Comparison of ENCODE assay signal across 14 cellular contexts in the genomic region with DNA sequence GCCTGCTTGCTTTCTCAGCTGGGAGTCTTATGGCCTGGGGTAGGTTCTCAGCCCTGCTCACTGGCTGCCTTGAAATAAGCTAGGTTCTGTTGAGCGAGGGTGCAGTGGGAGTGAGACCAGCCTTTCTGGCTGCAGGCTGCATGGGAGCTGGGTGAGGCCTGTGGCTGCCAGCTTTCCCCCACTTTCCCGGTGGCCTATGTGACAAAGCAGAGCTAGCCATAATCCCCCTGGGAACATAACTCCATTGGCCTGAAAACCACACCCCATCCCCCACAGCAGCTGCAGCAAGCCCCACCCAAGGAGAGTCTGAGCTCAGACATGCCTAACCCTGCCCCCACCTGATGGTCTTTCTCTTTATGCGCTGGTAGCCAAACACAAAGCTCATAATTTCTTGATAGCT.
"Had no signal": no experiment of that assay in that cellular context is flagged by ENCODE, and none has a peak within 500 bp of the region (broad histone marks: within the 10 kb centered on the region; RNA-seq: fewer than 3 reads in every experiment).

No MANE protein-coding gene starts in this region.

- H3K36me3 ChIP-seq: left lung, thyroid gland had no signal

- ATAC-seq: effector memory CD8-positive, alpha-beta T cell; left lung had no signal

- H3K4me3 ChIP-seq: left lung, thyroid gland had no signal

- H3K27me3 ChIP-seq: left lung, thyroid gland had no signal

- H3K27ac Mint-ChIP-seq: activated naive CD8-positive, alpha-beta T cell; dendritic cell treated with granulocyte-macrophage colony-stimulating factor and Interleukin-4, amounts not matched to agents 40 ng/mL and 50 ng/mL, for 4 days; effector memory CD8-positive, alpha-beta T cell; progenitor cell of endocrine pancreas; T-helper 1 cell treated with Interleukin-12 subunit alpha and Interleukin-12 subunit beta and Interleukin-4 antibody, amounts not matched to agents 30 μg/mL and 1 μg/mL, for 36 hours had no signal

- H3K9me3 Mint-ChIP-seq: dendritic cell treated with granulocyte-macrophage colony-stimulating factor and Interleukin-4, amounts not matched to agents 40 ng/mL and 50 ng/mL, for 4 days had no signal

- DNase-seq: activated CD4-positive, alpha-beta T cell treated with anti-CD3 and anti-CD28 coated beads for 1 hour; activated gamma-delta T cell treated with Interleukin-2 at 50 U/mL for 16 hours; effector memory CD8-positive, alpha-beta T cell; foreskin fibroblast; hippocampal formation; left lung; midbrain; stimulated activated CD4-positive, alpha-beta T cell treated with anti-CD3 and anti-CD28 coated beads, Interleukin-2, amount 100 ng/mL, for 24 hours; stimulated activated naive CD4-positive, alpha-beta T cell treated with Interleukin-2 at 50 U/mL for 16 hours; thyroid gland had no signal

- H3K4me1 ChIP-seq: left lung, thyroid gland had no signal

- H3K9me3 ChIP-seq: left lung, thyroid gland had no signal

- H3K27ac ChIP-seq: left lung, thyroid gland had no signal

- H3K27me3 Mint-ChIP-seq: activated naive CD8-positive, alpha-beta T cell; dendritic cell treated with granulocyte-macrophage colony-stimulating factor and Interleukin-4, amounts not matched to agents 40 ng/mL and 50 ng/mL, for 4 days; effector memory CD8-positive, alpha-beta T cell; progenitor cell of endocrine pancreas had no signal

- H3K4me3 Mint-ChIP-seq: activated naive CD8-positive, alpha-beta T cell; dendritic cell treated with granulocyte-macrophage colony-stimulating factor and Interleukin-4, amounts not matched to agents 40 ng/mL and 50 ng/mL, for 4 days; effector memory CD8-positive, alpha-beta T cell; T-helper 1 cell treated with Interleukin-12 subunit alpha and Interleukin-12 subunit beta and Interleukin-4 antibody, amounts not matched to agents 30 μg/mL and 1 μg/mL, for 36 hours had no signal

- H3K36me3 Mint-ChIP-seq: activated naive CD8-positive, alpha-beta T cell had no signal
